In the genomic region with DNA sequence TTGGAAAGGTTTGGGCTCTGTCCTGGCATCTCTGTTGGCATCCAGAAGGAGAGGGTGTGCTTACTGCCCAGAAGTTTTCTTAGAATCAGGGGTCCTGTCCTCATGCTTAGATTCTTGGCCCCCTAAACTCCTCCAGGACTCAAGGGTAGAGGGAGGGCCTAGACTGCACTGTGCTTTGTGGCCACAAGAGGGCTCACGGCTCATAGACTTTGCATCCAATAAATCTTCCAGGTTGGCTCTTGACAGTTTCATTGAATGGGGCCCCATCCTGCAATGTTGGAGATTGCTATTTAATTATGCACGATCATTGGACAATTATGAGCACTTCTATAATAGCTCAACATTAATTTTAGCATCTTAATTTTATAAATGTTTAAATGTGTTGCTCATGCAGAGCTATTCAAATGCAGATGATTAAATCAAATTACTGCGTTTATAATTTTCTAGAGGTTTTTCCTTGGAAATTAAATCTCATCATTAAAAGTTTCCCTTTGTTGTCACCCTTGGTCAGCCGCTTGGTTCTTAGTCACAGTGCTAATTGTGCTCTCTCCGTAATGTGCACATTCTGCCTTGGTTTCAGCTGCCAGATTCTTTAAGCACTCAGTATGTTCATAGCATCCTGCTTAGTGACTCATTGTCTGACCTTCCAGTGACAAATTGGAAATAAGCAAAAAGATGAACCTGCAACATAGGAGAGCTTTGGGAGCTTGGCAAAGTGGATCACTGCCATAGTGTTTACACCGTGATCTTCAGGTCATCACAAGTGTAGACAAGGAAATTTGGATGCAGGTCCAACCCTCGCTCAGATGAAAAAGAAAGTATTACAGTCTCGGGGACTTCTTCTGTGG, we compare ENCODE assay signal across 8 cellular contexts. TPM values are rescaled to one million over a fixed set of nuclear protein-coding genes. Genes with fewer than 3 reads are reported as not detected.
DNase-seq lines count a peak whose midpoint lies in the region; ATAC-seq and TF ChIP-seq lines count a peak whose summit lies in the region.

No MANE protein-coding gene starts in this region.

- H3K4me3 ChIP-seq in astrocyte of the cerebellum (ENCODE audit: low read depth, low read length): no peak overlapping the region

- TF ChIP-seq CTCF in H9 (conservative IDR thresholded peaks at IDR 0.05) (peak; percentile 89), astrocyte of the cerebellum (IDR thresholded peaks at IDR 0.05; ENCODE audit: low read depth, low read length, missing control alignments) (peak; percentile 97)

- no peaks in the 10 kb centered on the region for H3K79me1 ChIP-seq in H9 (ENCODE audit: insufficient read depth, low read depth, low read length, poor library complexity, severe bottlenecking)

- no peak overlapping the region for H2BK12ac ChIP-seq in H9 (ENCODE audit: insufficient read length, low read depth, low read length)

- H4K8ac ChIP-seq in H9 (replicated peaks; ENCODE audit: insufficient read length, low read depth, low read length): no peak overlapping the region

- no peak overlapping the region for H2AFZ ChIP-seq in H9 (ENCODE audit: low read length)

- peak; percentile 11 for DNase-seq in activated T-cell treated with anti-CD3 and anti-CD28 coated beads for 48 hours (ENCODE audit: low read depth)
- DNase-seq in activated T-cell treated with anti-CD3 and anti-CD28 coated beads for 4 hours: no peak
- DNase-seq in H9: peak; percentile 47
- peak; percentile 31 for DNase-seq in NCI-H345 (lab: John Stamatoyannopoulos, UW)
- DNase-seq in astrocyte of the cerebellum (ENCODE audit: low read depth): peak; percentile 59
- DNase-seq in islet precursor cell: peak; percentile 69
- peak in 2 of 3 donors; percentile 3 to 11 for DNase-seq in stimulated activated CD4-positive, alpha-beta T cell treated with anti-CD3 and anti-CD28 coated beads, TNF-alpha, amount 100 ng/mL, for 48 hours (ENCODE audit: low read depth in 3 of 3)

- H3K79me2 ChIP-seq in H9 (ENCODE audit: insufficient read depth, low read length): no peaks in the 10 kb centered on the region

- ATAC-seq in GM21717 (IDR thresholded peaks at IDR 0.05; ENCODE audit: unreplicated experiment): no peak

- H3K27me3 ChIP-seq in H9 (ENCODE audit: insufficient read depth, low read length): no peaks in the 10 kb centered on the region

- H3K27ac ChIP-seq in H9 (ENCODE audit: insufficient read length, low read depth, low read length): no peak overlapping the region

- H2BK120ac ChIP-seq in H9 (ENCODE audit: low read depth, low read length, poor library complexity, severe bottlenecking): no peak overlapping the region

- H3K4me1 ChIP-seq in H9 (ENCODE audit: insufficient read depth, low read length): no peaks in the 10 kb centered on the region

- 0 out of 4 replicates have a peak, but pooled peaks cover 0 to 2% of the 10 kb centered on the region in 2 experiments for H3K4me1 Mint-ChIP-seq in H9

- no peak overlapping the region for H3K4me2 ChIP-seq in H9 (ENCODE audit: insufficient read depth, insufficient read length, low read length)

- H2BK5ac ChIP-seq in H9 (ENCODE audit: insufficient read length, low read length): no peak overlapping the region

- WGBS in H9 (ENCODE audit: extremely low coverage, insufficient read length, low lambda C conversion rate): no CpG with 5 or more reads among the region's 8 CpGs

- in situ Hi-C loops in astrocyte of the cerebellum (cut with HindIII; ENCODE audit: low sequenced_read_pairs): no loop called here

- no peak overlapping the region for H3T11ph ChIP-seq in H9 (ENCODE audit: low read length)

- no peak overlapping the region for H4K5ac ChIP-seq in H9 (ENCODE audit: insufficient read length, low read depth, low read length)

- peaks cover 1% of the 10 kb centered on the region; the same call in 1 of the 2 replicates for H3K27me3 Mint-ChIP-seq in H9 (ENCODE audit: low read depth)

- no peak overlapping the region for H3K4me3 Mint-ChIP-seq in H9

- no peak overlapping the region for H2BK20ac ChIP-seq in H9 (ENCODE audit: low read depth, low read length, poor library complexity, severe bottlenecking)

- H2AK5ac ChIP-seq in H9 (ENCODE audit: insufficient read length, low read length): no peak overlapping the region

- H3K23ac ChIP-seq in H9 (ENCODE audit: insufficient read length, low read depth, low read length): no peak overlapping the region

- H4K20me1 ChIP-seq in H9 (ENCODE audit: control insufficient read depth, insufficient read depth, insufficient read length): no peaks in the 10 kb centered on the region

- H3K14ac ChIP-seq in H9 (ENCODE audit: insufficient read depth, low read length): no peak overlapping the region

- H3K9me3 Mint-ChIP-seq in H9: no peaks in the 10 kb centered on the region

- no peak overlapping the region for H4K91ac ChIP-seq in H9 (ENCODE audit: insufficient read length, low read depth, low read length)

- H3K27ac Mint-ChIP-seq in H9: no peak overlapping the region

- no peak overlapping the region for H3K56ac ChIP-seq in H9 (ENCODE audit: insufficient read length, low read depth, low read length)

- no peak overlapping the region for H3K9ac ChIP-seq in H9 (ENCODE audit: extremely low read depth, insufficient read length, low read length)

- H3K9me3 ChIP-seq in H9 (ENCODE audit: control insufficient read depth, low read depth, low read length): no peaks in the 10 kb centered on the region

- no peaks in the 10 kb centered on the region for H3K36me3 Mint-ChIP-seq in H9 (ENCODE audit: insufficient read depth in 1 of 3, low read depth in 3 of 3)

- H3K4ac ChIP-seq in H9 (ENCODE audit: low read depth, low read length): no peak overlapping the region

- H3K23me2 ChIP-seq in H9 (ENCODE audit: insufficient read length, low read depth, low read length, poor library complexity, severe bottlenecking): no peaks in the 10 kb centered on the region

- H2BK15ac ChIP-seq in H9 (ENCODE audit: low read depth, low read length): no peak overlapping the region

- no peak overlapping the region for H3K18ac ChIP-seq in H9 (ENCODE audit: insufficient read length, low read depth, low read length)

RNA-seq across cellular contexts. Expression of gene PLPP4, which starts 33.5 kb away (rescaled TPM):
- not detected in 2 replicates for total RNA-seq in H9 (2021)
